In genomic region chr4:167218022-167218608, GRCh38 we compare ENCODE assay signal across 17 cellular contexts. TPM values are rescaled to one million over a fixed set of nuclear protein-coding genes. Genes with fewer than 3 reads are reported as not detected.
A peak's percentile ranks its signal among the peaks of the same experiment; 100 is the strongest.
DNase-seq lines count a peak whose midpoint lies in the region; ATAC-seq and TF ChIP-seq lines count a peak whose summit lies in the region.
"Had no signal": no experiment of that assay in that cellular context is flagged by ENCODE, and none has a peak within 500 bp of the region (broad histone marks: within the 10 kb centered on the region; RNA-seq: fewer than 3 reads in every experiment).

No MANE protein-coding gene starts in this region.

- H2AFZ ChIP-seq in HCT116 (ENCODE audit: low read depth, low read length, poor library complexity, severe bottlenecking), result peak overlapping the region; percentile 50
- H2AFZ ChIP-seq in SU-DHL-6 (ENCODE audit: low read depth, low read length, severe bottlenecking), result peak overlapping the region; percentile 29

- H3K4me2 ChIP-seq in HCT116 (ENCODE audit: low read length) (no peak overlapping the region), SU-DHL-6 (ENCODE audit: low read depth, low read length, poor library complexity, severe bottlenecking) (no peak overlapping the region)

- H3K27ac ChIP-seq in HCT116 (ENCODE audit: low read depth, low read length) (no peak overlapping the region), SU-DHL-6 (ENCODE audit: low read depth, low read length) (no peak overlapping the region)
- H3K27ac ChIP-seq: tibial artery had no signal

- POLR2A ChIA-PET in HCT116 (lab: Charles Lee), result no interaction called here

- H3K27me3 ChIP-seq in HCT116 (ENCODE audit: insufficient read depth, low read length) (no peaks in the 10 kb centered on the region), SU-DHL-6 (ENCODE audit: low read length) (no peaks in the 10 kb centered on the region)
- H3K27me3 ChIP-seq: tibial artery had no signal

- 0 out of 2 replicates have a peak, but pooled peaks cover 3% of the 10 kb centered on the region for H3F3A ChIP-seq in SU-DHL-6 (ENCODE audit: insufficient read depth)

- H3K9ac ChIP-seq in HCT116 (ENCODE audit: low read length) (no peak overlapping the region), SU-DHL-6 (ENCODE audit: low read length) (no peak overlapping the region)

- H3K79me2 ChIP-seq in HCT116 (ENCODE audit: insufficient read depth, low read length), result no peaks in the 10 kb centered on the region
- no peaks in the 10 kb centered on the region for H3K79me2 ChIP-seq in SU-DHL-6 (ENCODE audit: insufficient read depth, low read length)

- TF ChIP-seq POLR2A in HCT116 (IDR thresholded peaks at IDR 0.05; ENCODE audit: borderline replicate concordance, extremely low read depth, insufficient read depth, insufficient read length), result no peak

- H3K9me3 ChIP-seq in HCT116 (ENCODE audit: control insufficient read depth in 1 of 2, insufficient read depth in 1 of 2, low read depth in 1 of 2, low read length in 2 of 2) (no peaks in the 10 kb centered on the region), SU-DHL-6 (ENCODE audit: insufficient read depth, low read length) (no peaks in the 10 kb centered on the region)
- H3K9me3 ChIP-seq: tibial artery had no signal

- H3K36me3 ChIP-seq in HCT116 (ENCODE audit: control insufficient read depth in 1 of 2, insufficient read depth in 2 of 2, low read length in 2 of 2) (no peaks in the 10 kb centered on the region), SU-DHL-6 (ENCODE audit: low read length) (no peaks in the 10 kb centered on the region)
- H3K36me3 ChIP-seq: tibial artery had no signal

- H4K20me1 ChIP-seq in HCT116 (ENCODE audit: insufficient read depth) (no peaks in the 10 kb centered on the region), SU-DHL-6 (ENCODE audit: low read depth, low read length) (no peaks in the 10 kb centered on the region)

- no TSS peak for BruUV-seq in HCT116 (replicated peaks; lab: Mats Ljungman, UMichigan)

- H3K9me2 ChIP-seq in HCT116 (ENCODE audit: insufficient read depth) (no peaks in the 10 kb centered on the region), SU-DHL-6 (replicated peaks; ENCODE audit: insufficient read depth, low read length) (no peaks in the 10 kb centered on the region)

- H3K4me1 ChIP-seq in HCT116 (ENCODE audit: control insufficient read depth in 1 of 2, insufficient read depth in 2 of 2, low read length in 2 of 2), result peaks cover 0 to 3% of the 10 kb centered on the region in 2 experiments; a peak in 1 of 4 replicates
- H3K4me1 ChIP-seq: tibial artery had no signal

- TF ChIP-seq RAD21 in HCT116 (IDR thresholded peaks at IDR 0.05; ENCODE audit: low read depth), result no peak

- H3K4me3 ChIP-seq in HCT116 (replicated peaks in 1 of 2; ENCODE audit: low read depth in 1 of 2, low read length in 2 of 2), result no peak overlapping the region
- no peak overlapping the region for H3K4me3 ChIP-seq in SU-DHL-6 (ENCODE audit: insufficient read depth, low read length, poor library complexity, severe bottlenecking)
- H3K4me3 ChIP-seq: tibial artery had no signal

- ATAC-seq in HCT116 (no peak), SK-N-SH treated with all-trans-retinoic acid at 6 μM for 48 hours (no peak)
- ATAC-seq: activated T-helper 17 cell treated with anti-CD3 and anti-CD28 coated beads, Interleukin-2, amount 50 U/mL, for 72 hours; stimulated activated naive CD8-positive, alpha-beta T cell treated with anti-CD3 and anti-CD28 coated beads, Interleukin-15, Interleukin-2, amounts not matched to agents 100 U/mL and 50 U/mL, for 24 hours; T-helper 17 cell had no signal

- intact Hi-C loops in HCT116 (cut with micrococcal nuclease), result no loop called here

- no peak for TF ChIP-seq CTCF in HCT116 (IDR thresholded peaks at IDR 0.05 in 2 of 3, conservative IDR thresholded peaks at IDR 0.05 in 1 of 3; ENCODE audit: borderline replicate concordance in 1 of 3, insufficient read depth in 1 of 3, low read depth in 2 of 3, low read length in 2 of 3)
- TF ChIP-seq CTCF in SU-DHL-6 (IDR thresholded peaks at IDR 0.05; ENCODE audit: insufficient read depth, low read length, poor library complexity, severe bottlenecking), result no peak

- RAD21 ChIA-PET in HCT116 (lab: Charles Lee; ENCODE audit: low non-redundant PET in 1 of 2, low total read pairs in 2 of 2, uncharacterized antibody in 2 of 2, unreplicated experiment in 2 of 2), result no interaction called here

- DNase-seq in HCT116 (ENCODE audit: low read depth, low spot score), result no peak
- DNase-seq in NCI-H1417 (lab: John Stamatoyannopoulos, UW), result peak in 2 of 3 experiments; percentile 55 to 90
- peak; percentile 48 for DNase-seq in pons (ENCODE audit: low spot score)
- no peak for DNase-seq in 8988T
- no peak for DNase-seq in T-helper 1 cell
- DNase-seq: activated CD4-positive, alpha-beta T cell treated with anti-CD3 and anti-CD28 coated beads, Interleukin-2, amount 50 U/mL, for 1 hour; activated naive CD8-positive, alpha-beta T cell treated with anti-CD3 and anti-CD28 coated beads, Interleukin-2, amount 10 ng/mL, durations not matched to agents 7 days and 5 days; Kasumi-1; posterior cingulate gyrus; SIG-M5; stimulated activated CD4-positive, alpha-beta T cell treated with anti-CD3 and anti-CD28 coated beads, Interleukin-2, amount 100 ng/mL, for 24 hours; stimulated activated naive CD8-positive, alpha-beta T cell treated with anti-CD3 and anti-CD28 coated beads, Interleukin-15, Interleukin-2, amounts not matched to agents 100 U/mL and 50 U/mL, for 24 hours; T-helper 17 cell; tibial artery had no signal

- CTCF ChIA-PET in HCT116 (lab: Charles Lee), result no interaction called here

TF ChIP-seq in HCT116, 20 proteins besides CTCF, POLR2A, EP300 and RAD21 (continues in another document):
- no peak for TF ChIP-seq ZNF274 (IDR thresholded peaks at IDR 0.05; ENCODE audit: low read depth, low read length)
- TF ChIP-seq EZH2phosphoT487 (IDR thresholded peaks at IDR 0.05; ENCODE audit: borderline replicate concordance), result no peak
- TF ChIP-seq SIN3A (IDR thresholded peaks at IDR 0.05; ENCODE audit: low read depth), result no peak
- TF ChIP-seq SP1 (IDR thresholded peaks at IDR 0.05; ENCODE audit: low read depth), result no peak
- no peak for TF ChIP-seq ATF3 (IDR thresholded peaks at IDR 0.05)
- no peak for TF ChIP-seq POLR2AphosphoS5 (IDR thresholded peaks at IDR 0.05; ENCODE audit: low read depth, low read length)
- no peak for TF ChIP-seq CEBPB (IDR thresholded peaks at IDR 0.05; ENCODE audit: low read depth)
- TF ChIP-seq EGR1 (IDR thresholded peaks at IDR 0.05; ENCODE audit: low read depth), result no peak
- TF ChIP-seq, protein P1, sequence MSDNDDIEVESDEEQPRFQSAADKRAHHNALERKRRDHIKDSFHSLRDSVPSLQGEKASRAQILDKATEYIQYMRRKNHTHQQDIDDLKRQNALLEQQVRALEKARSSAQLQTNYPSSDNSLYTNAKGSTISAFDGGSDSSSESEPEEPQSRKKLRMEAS (IDR thresholded peaks at IDR 0.05), result no peak
- TF ChIP-seq ELF1 (IDR thresholded peaks at IDR 0.05; ENCODE audit: borderline replicate concordance, low read depth), result no peak
- no peak for TF ChIP-seq SRF (IDR thresholded peaks at IDR 0.05; ENCODE audit: low read depth)
- TF ChIP-seq ZFX (IDR thresholded peaks at IDR 0.05), result no peak
- TF ChIP-seq CBX3 (IDR thresholded peaks at IDR 0.05; ENCODE audit: low read depth), result no peak

TF ChIP-seq in SK-N-SH treated with all-trans-retinoic acid at 6 μM for 48 hours, 23 proteins besides CTCF, POLR2A, EP300 and RAD21:
- TF ChIP-seq ZNF565 (CRISPR knock-in tag; conservative IDR thresholded peaks at IDR 0.05; ENCODE audit: low read depth), result no peak
- no peak for TF ChIP-seq PPARA (CRISPR knock-in tag; IDR thresholded peaks at IDR 0.05; ENCODE audit: borderline replicate concordance)
- no peak for TF ChIP-seq POU6F1 (CRISPR knock-in tag; IDR thresholded peaks at IDR 0.05; ENCODE audit: borderline replicate concordance, low read depth)
- TF ChIP-seq ZFP30 (CRISPR knock-in tag; IDR thresholded peaks at IDR 0.05), result no peak
- no peak for TF ChIP-seq TCF4 (CRISPR knock-in tag; IDR thresholded peaks at IDR 0.05; ENCODE audit: borderline replicate concordance)

RNA-seq across cellular contexts. Expression of gene SPOCK3, which starts 16.2 kb away (rescaled TPM):
- total RNA-seq in HCT116 (2021; ENCODE audit: unreplicated experiment), result 1.7 TPM
- polyA plus RNA-seq in HCT116 (2012), result 1.4 and 1.6 TPM in 2 replicates
- total RNA-seq: activated naive CD8-positive, alpha-beta T cell treated with anti-CD3 and anti-CD28 coated beads, Interleukin-2, amount 10 ng/mL, durations not matched to agents 7 days and 5 days; activated T-helper 17 cell treated with anti-CD3 and anti-CD28 coated beads, Interleukin-2, amount 50 U/mL, for 72 hours; T-helper 17 cell had no signal

Comparison
In these comparisons a context has a peak if more than half of its experiments do, and no peak if none do; other contexts are left out.
1. DNase-seq: peak in NCI-H1417 (2 of 3) and pons (single experiment); none in HCT116 (single experiment), 8988T (single experiment) and T-helper 1 cell (0 of 5).